33 cellular contexts compared by ENCODE assay signal in genomic region chr9:102038006-102038405, GRCh38.
"Had no signal": no experiment of that assay in that cellular context is flagged by ENCODE, and none has a peak within 500 bp of the region (broad histone marks: within the 10 kb centered on the region; RNA-seq: fewer than 3 reads in every experiment).

No MANE protein-coding gene starts in this region.

- H3K27me3 ChIP-seq: ascending aorta, breast epithelium, cardiac muscle cell, colonic mucosa, esophagus squamous epithelium, gastroesophageal sphincter, heart right ventricle, hepatocyte had no signal

- H3K9me3 ChIP-seq: ascending aorta, breast epithelium, colonic mucosa, esophagus squamous epithelium, gastroesophageal sphincter had no signal

- H3K4me3 Mint-ChIP-seq: activated B cell treated with CpG ODN at 0.5 μM for 24 hours; activated CD4-positive, alpha-beta memory T cell treated with anti-CD3 and anti-CD28 coated beads for 36 hours; activated CD8-positive, alpha-beta memory T cell treated with anti-CD3 and anti-CD28 coated beads, Interleukin-2, amount 10 ng/mL, durations not matched to agents 7 days and 5 days; activated CD8-positive, alpha-beta T cell treated with anti-CD3 and anti-CD28 coated beads, Interleukin-2, amount 10 ng/mL, durations not matched to agents 7 days and 5 days; activated naive CD4-positive, alpha-beta T cell treated with anti-CD3 and anti-CD28 coated beads, Interleukin-2, amount 10 ng/mL, durations not matched to agents 7 days and 5 days; activated naive CD8-positive, alpha-beta T cell treated with anti-CD3 and anti-CD28 coated beads, Interleukin-2, amount 10 ng/mL, durations not matched to agents 7 days and 5 days; activated T-cell treated with anti-CD3 and anti-CD28 coated beads, Interleukin-2, amount 50 U/mL, for 24 hours; activated T-cell treated with anti-CD3 and anti-CD28 coated beads, Interleukin-2, amount 50 U/mL, for 72 hours; brain; T-helper 2 cell treated with Interferon-gamma antibody and Interleukin-4, amounts not matched to agents 5 μg/mL and 100 μg/mL, for 36 hours had no signal

- H3K4me1 Mint-ChIP-seq: activated B cell treated with CpG ODN at 0.5 μM for 24 hours; activated CD8-positive, alpha-beta memory T cell treated with anti-CD3 and anti-CD28 coated beads, Interleukin-2, amount 10 ng/mL, durations not matched to agents 7 days and 5 days; activated naive CD4-positive, alpha-beta T cell treated with anti-CD3 and anti-CD28 coated beads, Interleukin-2, amount 10 ng/mL, durations not matched to agents 7 days and 5 days; activated naive CD8-positive, alpha-beta T cell treated with anti-CD3 and anti-CD28 coated beads, Interleukin-2, amount 10 ng/mL, durations not matched to agents 7 days and 5 days; brain had no signal

- H3K27ac Mint-ChIP-seq: activated B cell treated with CpG ODN at 0.5 μM for 24 hours; activated CD4-positive, alpha-beta memory T cell treated with anti-CD3 and anti-CD28 coated beads for 36 hours; activated CD8-positive, alpha-beta memory T cell treated with anti-CD3 and anti-CD28 coated beads, Interleukin-2, amount 10 ng/mL, durations not matched to agents 7 days and 5 days; activated CD8-positive, alpha-beta T cell treated with anti-CD3 and anti-CD28 coated beads, Interleukin-2, amount 10 ng/mL, durations not matched to agents 7 days and 5 days; activated naive CD4-positive, alpha-beta T cell treated with anti-CD3 and anti-CD28 coated beads, Interleukin-2, amount 10 ng/mL, durations not matched to agents 7 days and 5 days; activated naive CD4-positive, alpha-beta T cell treated with anti-CD3 and anti-CD28 coated beads, Interleukin-2, amount 50 U/mL, for 72 hours; activated naive CD8-positive, alpha-beta T cell treated with anti-CD3 and anti-CD28 coated beads, Interleukin-2, amount 10 ng/mL, durations not matched to agents 7 days and 5 days; activated T-cell treated with anti-CD3 and anti-CD28 coated beads, Interleukin-2, amount 50 U/mL, for 24 hours; activated T-cell treated with anti-CD3 and anti-CD28 coated beads, Interleukin-2, amount 50 U/mL, for 72 hours; brain; T-helper 2 cell treated with Interferon-gamma antibody and Interleukin-4, amounts not matched to agents 5 μg/mL and 100 μg/mL, for 36 hours had no signal

- H3K27me3 Mint-ChIP-seq: activated B cell treated with CpG ODN at 0.5 μM for 24 hours; activated CD4-positive, alpha-beta memory T cell treated with anti-CD3 and anti-CD28 coated beads for 36 hours; activated CD8-positive, alpha-beta memory T cell treated with anti-CD3 and anti-CD28 coated beads, Interleukin-2, amount 10 ng/mL, durations not matched to agents 7 days and 5 days; activated naive CD4-positive, alpha-beta T cell treated with anti-CD3 and anti-CD28 coated beads, Interleukin-2, amount 10 ng/mL, durations not matched to agents 7 days and 5 days; activated T-cell treated with anti-CD3 and anti-CD28 coated beads, Interleukin-2, amount 50 U/mL, for 24 hours; brain had no signal

- H3K4me1 ChIP-seq: ascending aorta, breast epithelium, colonic mucosa, esophagus squamous epithelium, gastroesophageal sphincter, heart right ventricle had no signal

- ATAC-seq: activated CD4-positive, CD25-positive, alpha-beta regulatory T cell treated with anti-CD3 and anti-CD28 coated beads, Interleukin-2, amount 50 U/mL, for 24 hours; activated CD8-positive, alpha-beta memory T cell treated with anti-CD3 and anti-CD28 coated beads, Interleukin-2, amount 10 ng/mL, durations not matched to agents 7 days and 5 days; activated CD8-positive, alpha-beta T cell treated with anti-CD3 and anti-CD28 coated beads, Interleukin-2, amount 10 ng/mL, durations not matched to agents 7 days and 5 days; activated naive CD4-positive, alpha-beta T cell treated with anti-CD3 and anti-CD28 coated beads, Interleukin-2, amount 50 U/mL, for 72 hours; activated T-cell treated with anti-CD3 and anti-CD28 coated beads, Interleukin-2, amount 50 U/mL, for 72 hours; gastroesophageal sphincter; heart right ventricle had no signal

- H3K36me3 ChIP-seq: ascending aorta, breast epithelium, cardiac muscle cell, colonic mucosa, esophagus squamous epithelium, gastroesophageal sphincter, heart right ventricle, WERI-Rb-1 had no signal

- DNase-seq: activated B cell treated with CpG ODN at 0.5 μM for 24 hours; activated CD4-positive, alpha-beta memory T cell treated with anti-CD3 and anti-CD28 coated beads for 36 hours; activated CD4-positive, alpha-beta T cell treated with anti-CD3 and anti-CD28 coated beads for 48 hours; activated CD4-positive, alpha-beta T cell treated with anti-CD3 and anti-CD28 coated beads, Interleukin-2, amount 50 U/mL, for 1 hour; activated CD8-positive, alpha-beta memory T cell treated with anti-CD3 and anti-CD28 coated beads, Interleukin-2, amount 10 ng/mL, durations not matched to agents 7 days and 5 days; activated CD8-positive, alpha-beta memory T cell treated with anti-CD3 and anti-CD28 coated beads, Interleukin-2, amount 50 U/mL, for 4 hours; activated CD8-positive, alpha-beta T cell treated with anti-CD3 and anti-CD28 coated beads, Interleukin-2, amount 10 ng/mL, durations not matched to agents 7 days and 5 days; activated gamma-delta T cell; activated naive CD4-positive, alpha-beta T cell; activated naive CD4-positive, alpha-beta T cell treated with anti-CD3 and anti-CD28 coated beads, Interleukin-2, amount 10 ng/mL, durations not matched to agents 7 days and 5 days; activated naive CD8-positive, alpha-beta T cell treated with anti-CD3 and anti-CD28 coated beads, Interleukin-2, amount 10 ng/mL, durations not matched to agents 7 days and 5 days; activated T-cell treated with anti-CD3 and anti-CD28 coated beads for 4 hours; activated T-cell treated with anti-CD3 and anti-CD28 coated beads, Interleukin-2, amount 50 U/mL, for 24 hours; activated T-cell treated with anti-CD3 and anti-CD28 coated beads, Interleukin-2, amount 50 U/mL, for 72 hours; central memory CD4-positive, alpha-beta T cell; cerebellar nuclear complex; colonic mucosa; effector CD8-positive, alpha-beta T cell; esophagus squamous epithelium; foreskin melanocyte; heart right ventricle; T1000; WERI-Rb-1 had no signal

- H3K4me3 ChIP-seq: ascending aorta, breast epithelium, cardiac muscle cell, colonic mucosa, esophagus squamous epithelium, gastroesophageal sphincter, heart right ventricle, hepatocyte had no signal

- H3K27ac ChIP-seq: ascending aorta, breast epithelium, cardiac muscle cell, colonic mucosa, epithelial cell of prostate, esophagus squamous epithelium, gastroesophageal sphincter, heart right ventricle, hepatocyte, WERI-Rb-1 had no signal

- H3K36me3 Mint-ChIP-seq: activated CD4-positive, alpha-beta memory T cell treated with anti-CD3 and anti-CD28 coated beads for 36 hours; activated CD8-positive, alpha-beta memory T cell treated with anti-CD3 and anti-CD28 coated beads, Interleukin-2, amount 10 ng/mL, durations not matched to agents 7 days and 5 days; activated naive CD4-positive, alpha-beta T cell treated with anti-CD3 and anti-CD28 coated beads, Interleukin-2, amount 10 ng/mL, durations not matched to agents 7 days and 5 days; activated naive CD4-positive, alpha-beta T cell treated with anti-CD3 and anti-CD28 coated beads, Interleukin-2, amount 50 U/mL, for 72 hours; activated naive CD8-positive, alpha-beta T cell treated with anti-CD3 and anti-CD28 coated beads, Interleukin-2, amount 10 ng/mL, durations not matched to agents 7 days and 5 days; brain had no signal

- H3K9me3 Mint-ChIP-seq: activated B cell treated with CpG ODN at 0.5 μM for 24 hours; activated CD4-positive, alpha-beta memory T cell treated with anti-CD3 and anti-CD28 coated beads for 36 hours; activated naive CD8-positive, alpha-beta T cell treated with anti-CD3 and anti-CD28 coated beads, Interleukin-2, amount 10 ng/mL, durations not matched to agents 7 days and 5 days; T-helper 2 cell treated with Interferon-gamma antibody and Interleukin-4, amounts not matched to agents 5 μg/mL and 100 μg/mL, for 36 hours had no signal
